17 cellular contexts compared by ENCODE assay signal in the genomic region with DNA sequence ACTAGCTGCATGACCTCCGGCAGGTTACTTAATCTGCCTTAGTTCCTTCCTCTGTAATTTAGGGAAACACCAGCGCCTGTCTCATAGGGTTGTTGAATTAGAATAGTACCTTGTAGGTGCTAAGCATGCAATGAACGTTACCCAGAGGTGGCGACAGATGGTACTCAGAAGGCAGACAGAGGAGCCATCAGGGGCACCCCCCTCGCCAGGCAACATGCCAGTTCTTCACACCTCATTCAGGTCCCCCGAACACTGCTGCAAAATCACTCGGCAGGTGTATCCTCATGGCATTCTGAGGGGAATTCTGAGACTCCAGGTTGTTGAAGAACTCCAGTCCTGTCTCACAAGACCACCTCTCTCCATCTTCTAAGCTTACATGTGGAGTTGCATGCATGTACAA. TPM values are rescaled to one million over a fixed set of nuclear protein-coding genes. Genes with fewer than 3 reads are reported as not detected.
DNase-seq lines count a peak whose midpoint lies in the region; TF ChIP-seq lines count a peak whose summit lies in the region.
"Had no signal": no experiment of that assay in that cellular context is flagged by ENCODE, and none has a peak within 500 bp of the region (broad histone marks: within the 10 kb centered on the region; RNA-seq: fewer than 3 reads in every experiment).

No MANE protein-coding gene starts in this region.

- TF ChIP-seq CTCF in spleen (IDR thresholded peaks at IDR 0.05 in 8 of 11, conservative IDR thresholded peaks at IDR 0.05 in 3 of 11) = no peak
- TF ChIP-seq CTCF in thyroid gland (IDR thresholded peaks at IDR 0.05) = no peak

- peak; percentile 12 for DNase-seq in H7
- peak; percentile 54 for DNase-seq in NCI-H1694 treated with DMSO at 0.1 percent for 48 hours (lab: John Stamatoyannopoulos, UW)
- DNase-seq in NCI-H524 treated with DMSO at 0.1 percent for 48 hours (lab: John Stamatoyannopoulos, UW) = peak; percentile 33
- DNase-seq in spleen = peak; percentile 10
- DNase-seq in NCI-H345 treated with DMSO at 0.1 percent for 48 hours (lab: John Stamatoyannopoulos, UW; ENCODE audit: unreplicated experiment) = no peak
- no peak for DNase-seq in thyroid gland
- DNase-seq: BE2C; Caco-2; CD8-positive, alpha-beta memory T cell; DMS79; H9 had no signal

- H3K4me3 ChIP-seq in H7 (ENCODE audit: insufficient read depth, low read depth, low read length) (no peak overlapping the region), spleen (no peak overlapping the region), thyroid gland (replicated peaks in 1 of 3) (no peak overlapping the region)
- H3K4me3 ChIP-seq: A549, GM12878, GM23338 had no signal

- intact Hi-C loops in spleen (cut with DNase I; ENCODE audit: low total_unique reads) = no loop called here
- intact Hi-C loops in thyroid gland (cut with DNase I) = no loop called here

- H3K9me3 ChIP-seq in spleen = no peaks in the 10 kb centered on the region
- no peaks in the 10 kb centered on the region for H3K9me3 ChIP-seq in thyroid gland
- H3K9me3 ChIP-seq: A549, BE2C, Caco-2 had no signal

- TF ChIP-seq POLR2A in spleen (IDR thresholded peaks at IDR 0.05) (no peak), thyroid gland (IDR thresholded peaks at IDR 0.05) (no peak)

- H3K27me3 ChIP-seq in H7 (ENCODE audit: control insufficient read depth, insufficient read depth, low read length) = no peaks in the 10 kb centered on the region
- no peaks in the 10 kb centered on the region for H3K27me3 ChIP-seq in spleen (replicated peaks in 1 of 7)
- H3K27me3 ChIP-seq in thyroid gland = no peaks in the 10 kb centered on the region
- H3K27me3 ChIP-seq: BE2C had no signal

- WGBS in spleen, 5 donors = 71 to 85% (median 79%) methylated on average over 7 of the region's 7 CpGs
- WGBS in thyroid gland, 2 donors = 81 to 88% methylated on average over 7 of the region's 7 CpGs

- H3K27ac ChIP-seq in spleen (no peak overlapping the region), thyroid gland (no peak overlapping the region)
- H3K27ac ChIP-seq: A549, C4-2B had no signal

- H3K4me1 ChIP-seq in spleen = no peaks in the 10 kb centered on the region
- H3K4me1 ChIP-seq in thyroid gland = peaks cover 0 to 10% of the 10 kb centered on the region in 2 donors
- H3K4me1 ChIP-seq: BE2C, Caco-2 had no signal

- H3K36me3 ChIP-seq in H7 (replicated peaks; ENCODE audit: control insufficient read depth, insufficient read depth, low read length) = no peaks in the 10 kb centered on the region
- no peaks in the 10 kb centered on the region for H3K36me3 ChIP-seq in spleen
- H3K36me3 ChIP-seq in thyroid gland = no peaks in the 10 kb centered on the region
- H3K36me3 ChIP-seq: BE2C had no signal

RNA-seq across cellular contexts. Expression of a gene that starts 10.1 kb away (rescaled TPM):
- 1.1 and 2.1 TPM in 2 replicates for total RNA-seq in H7 (2014; rRNA removed; shearing (Covaris generic))
- under 1 TPM in 5 of 7 donors, not detected in 2; 0.13 to 0.56 (median 0.43) TPM for total RNA-seq in spleen
- polyA plus RNA-seq in spleen = not detected
- total RNA-seq in thyroid gland = not detected
- total RNA-seq: CD8-positive, alpha-beta memory T cell; GM12878; HT1080 had no signal
- polyA plus RNA-seq: AG04450; CD8-positive, alpha-beta memory T cell had no signal

RNA-seq across cellular contexts. Expression of a gene that starts 30.7 kb away (rescaled TPM):
- total RNA-seq in H7 (2014; rRNA removed; shearing (Covaris generic)) = 140 and 149 TPM in 2 replicates
- total RNA-seq in spleen (100 to 1,000 TPM in 1 of 7 donors, 10 to 100 TPM in 6; 55.2 to 126 (median 95.0) TPM), thyroid gland (100 to 1,000 TPM in 2 of 4 donors, 10 to 100 TPM in 2; 49.4 to 111 (median 93.2) TPM)
- polyA plus RNA-seq in spleen = 10 to 100 TPM; 41.5 to 81.0 (median 73.6) TPM

RNA-seq across cellular contexts. Expression of a gene that starts 31.2 kb away (rescaled TPM):
- 25.4 and 30.5 TPM in 2 replicates for total RNA-seq in H7 (2014; rRNA removed; shearing (Covaris generic))
- 10 to 100 TPM; 13.4 to 24.3 (median 18.5) TPM for total RNA-seq in spleen
- 10 to 100 TPM in 1 of 3 donors, 1 to 10 TPM in 2; 9.8 to 10.8 (median 9.8) TPM for polyA plus RNA-seq in spleen
- total RNA-seq in thyroid gland = 10 to 100 TPM; 17.1 to 24.9 (median 19.7) TPM

Comparison
In these comparisons a context has a peak if more than half of its experiments do, and no peak if none do; other contexts are left out.
1. DNase-seq: peak in H7 (single experiment), NCI-H1694 treated with DMSO at 0.1 percent for 48 hours (single experiment), NCI-H524 treated with DMSO at 0.1 percent for 48 hours (single experiment) and spleen (single experiment); none in NCI-H345 treated with DMSO at 0.1 percent for 48 hours (single experiment) and thyroid gland (0 of 2).